Comparison of ENCODE assay signal across 8 cellular contexts in genomic region chr9:114366334-114367128, GRCh38. TPM values are rescaled to one million over a fixed set of nuclear protein-coding genes. Genes with fewer than 3 reads are reported as not detected.
DNase-seq lines count a peak whose midpoint lies in the region; ATAC-seq and TF ChIP-seq lines count a peak whose summit lies in the region.

No MANE protein-coding gene starts in this region.

- POLR2A ChIA-PET in T-cell (lab: Charles Lee), result interaction anchor here (0.9 to 2.7 kb wide), 5 partner anchors 17 to 22 kb away, joined by 3 to 16 read pairs (median 6); partner anchors contain the start of gene AKNA (in 1 of the 2)

- TF ChIP-seq POLR2A in gastroesophageal sphincter (IDR thresholded peaks at IDR 0.05), result no peak

- H2AFZ ChIP-seq in ACC112 (ENCODE audit: low read length, unreplicated experiment), result no peak overlapping the region

- peaks cover 3% of the 10 kb centered on the region; the same call in 1 of the 2 replicates for H3K36me3 ChIP-seq in ACC112 (ENCODE audit: insufficient read depth, low read length)
- H3K36me3 ChIP-seq in gastroesophageal sphincter, result peaks cover 0 to 85% of the 10 kb centered on the region in 2 donors
- H3K36me3 ChIP-seq in thymus (ENCODE audit: control insufficient read depth, insufficient read depth), result peaks cover 71% of the 10 kb centered on the region

- H3K27me3 ChIP-seq in ACC112 (ENCODE audit: insufficient read depth, low read length), result no peaks in the 10 kb centered on the region
- no peaks in the 10 kb centered on the region for H3K27me3 ChIP-seq in gastroesophageal sphincter
- H3K27me3 ChIP-seq in thymus (ENCODE audit: control insufficient read depth, insufficient read depth), result no peaks in the 10 kb centered on the region

- H3K9me3 Mint-ChIP-seq in T-cell (no peaks in the 10 kb centered on the region), glutamatergic neuron (ENCODE audit: unreplicated experiment) (peaks cover 5% of the 10 kb centered on the region)

- peak overlapping the region; percentile 74 for H3K27ac ChIP-seq in ACC112 (ENCODE audit: low read depth, low read length)
- peak overlapping the region in 2 of 4 donors; percentile 29 to 32 for H3K27ac ChIP-seq in gastroesophageal sphincter
- peak overlapping the region; percentile 8 for H3K27ac ChIP-seq in thymus (ENCODE audit: low read depth)

- H3K27ac Mint-ChIP-seq in T-cell (peak overlapping the region; percentile 93 to 97), glutamatergic neuron (ENCODE audit: unreplicated experiment) (no peak overlapping the region)

- H3K27me3 Mint-ChIP-seq in T-cell (no peaks in the 10 kb centered on the region), glutamatergic neuron (ENCODE audit: unreplicated experiment) (peaks cover 3% of the 10 kb centered on the region)

- CTCF ChIA-PET in T-cell (lab: Charles Lee), result interaction anchor here (0.6 to 4.7 kb wide), 5 partner anchors 19 to 287 kb away, joined by 3 to 25 read pairs (median 5); partner anchors contain the start of gene AKNA (in 1 of the 2)

- H3K9me3 ChIP-seq in gastroesophageal sphincter (no peaks in the 10 kb centered on the region), thymus (ENCODE audit: control insufficient read depth) (no peaks in the 10 kb centered on the region)

- TF ChIP-seq CTCF in gastroesophageal sphincter (IDR thresholded peaks at IDR 0.05) (no peak), glutamatergic neuron (IDR thresholded peaks at IDR 0.05; ENCODE audit: partially characterized antibody, unreplicated experiment) (no peak)

- H3K36me3 Mint-ChIP-seq in T-cell (peaks cover 57% of the 10 kb centered on the region), glutamatergic neuron (ENCODE audit: unreplicated experiment) (no peaks in the 10 kb centered on the region)

- H3K4me1 ChIP-seq in ACC112 (ENCODE audit: control insufficient read depth, insufficient read depth, low read length, unreplicated experiment), result peaks cover 49% of the 10 kb centered on the region
- peaks cover 0 to 21% (median 0%) of the 10 kb centered on the region in 3 donors for H3K4me1 ChIP-seq in gastroesophageal sphincter
- peaks cover 44% of the 10 kb centered on the region for H3K4me1 ChIP-seq in thymus (ENCODE audit: control insufficient read depth, insufficient read depth, low read length)

- WGBS in gastroesophageal sphincter (ENCODE audit: low coverage in 1 of 2), 2 donors, result 46 to 56% methylated on average over 9 to 10 of the region's 10 CpGs
- WGBS in thymus, result 23% methylated on average over 10 of the region's 10 CpGs

- ATAC-seq in GM18868 (IDR thresholded peaks at IDR 0.05; ENCODE audit: unreplicated experiment) (peak; percentile 65), HG03159 (IDR thresholded peaks at IDR 0.05; ENCODE audit: unreplicated experiment) (peak; percentile 66), T-cell (replicated peaks in 1 of 4) (peak; percentile 60 to 82 (median 63)), gastroesophageal sphincter (peak; percentile 28)

- H3K4me1 Mint-ChIP-seq in T-cell, result peaks cover 82 to 94% (median 89%) of the 10 kb centered on the region in 3 donors
- H3K4me1 Mint-ChIP-seq in glutamatergic neuron (ENCODE audit: low read depth, unreplicated experiment), result peaks cover 17% of the 10 kb centered on the region

- DNase-seq in T-cell (peak in 24 of 34 experiments; percentile 39 to 84 (median 54)), glutamatergic neuron (no peak), NCI-H1092 (lab: John Stamatoyannopoulos, UW) (no peak)

- H3K4me3 Mint-ChIP-seq in T-cell (peak overlapping the region; percentile 53 to 77 (median 59)), glutamatergic neuron (ENCODE audit: unreplicated experiment) (no peak overlapping the region)

- no peaks in the 10 kb centered on the region for H3K79me2 ChIP-seq in ACC112 (ENCODE audit: control insufficient read depth, insufficient read depth, low read length, unreplicated experiment)

- H3K4me3 ChIP-seq in ACC112 (ENCODE audit: low read depth, low read length), result no peak overlapping the region
- H3K4me3 ChIP-seq in gastroesophageal sphincter, result no peak overlapping the region
- no peak overlapping the region for H3K4me3 ChIP-seq in thymus (ENCODE audit: low read length)

- TF ChIP-seq EP300 in gastroesophageal sphincter (IDR thresholded peaks at IDR 0.05), result no peak

RNA-seq across cellular contexts. Expression of gene AKNA, which starts 21.3 kb away (rescaled TPM):
- 100 to 1,000 TPM; 382 to 462 (median 415) TPM for total RNA-seq in T-cell
- 10 to 100 TPM in 3 of 4 donors, 1 to 10 TPM in 1; 8.8 to 24.3 (median 19.0) TPM for total RNA-seq in gastroesophageal sphincter
- 162 TPM for polyA plus RNA-seq in thymus
- 32.6 TPM for total RNA-seq in glutamatergic neuron (ENCODE audit: unreplicated experiment)

RNA-seq across cellular contexts. Expression of gene ORM2, which starts 36.9 kb away (rescaled TPM):
- 1 to 10 TPM in 3 of 5 donors, not detected in 2; 1.4 to 2.2 (median 1.8) TPM for total RNA-seq in T-cell
- total RNA-seq in gastroesophageal sphincter, result not detected
- polyA plus RNA-seq in thymus, result 1.1 TPM
- not detected for total RNA-seq in glutamatergic neuron (ENCODE audit: unreplicated experiment)

RNA-seq across cellular contexts. Expression of gene ORM1, which starts 43.6 kb away (rescaled TPM):
- 1 to 10 TPM in 3 of 5 donors, not detected in 2; 4.2 to 8.3 (median 6.2) TPM for total RNA-seq in T-cell
- 1 to 10 TPM in 1 of 4 donors, not detected in 3; 1.6 TPM for total RNA-seq in gastroesophageal sphincter
- polyA plus RNA-seq in thymus, result 3.4 TPM
- total RNA-seq in glutamatergic neuron (ENCODE audit: unreplicated experiment), result not detected

Comparison
In these comparisons a context has a peak if more than half of its experiments do, and no peak if none do; other contexts are left out.
1. DNase-seq: peak in T-cell (24 of 34); none in glutamatergic neuron (single experiment) and NCI-H1092 (single experiment).
2. RNA of gene AKNA, which starts 21.3 kb away (total RNA-seq): 382 to 462 TPM in T-cell; 32.6 TPM in glutamatergic neuron (single experiment) and 8.8 to 24.3 TPM in gastroesophageal sphincter; every median in the first group is over 10 times any median in the second.
3. Peak in every context shown above with its lines, with median percentiles within 50 percentile points of each other: ATAC-seq.